Comparison of ENCODE assay signal across 20 cellular contexts in the genomic region with DNA sequence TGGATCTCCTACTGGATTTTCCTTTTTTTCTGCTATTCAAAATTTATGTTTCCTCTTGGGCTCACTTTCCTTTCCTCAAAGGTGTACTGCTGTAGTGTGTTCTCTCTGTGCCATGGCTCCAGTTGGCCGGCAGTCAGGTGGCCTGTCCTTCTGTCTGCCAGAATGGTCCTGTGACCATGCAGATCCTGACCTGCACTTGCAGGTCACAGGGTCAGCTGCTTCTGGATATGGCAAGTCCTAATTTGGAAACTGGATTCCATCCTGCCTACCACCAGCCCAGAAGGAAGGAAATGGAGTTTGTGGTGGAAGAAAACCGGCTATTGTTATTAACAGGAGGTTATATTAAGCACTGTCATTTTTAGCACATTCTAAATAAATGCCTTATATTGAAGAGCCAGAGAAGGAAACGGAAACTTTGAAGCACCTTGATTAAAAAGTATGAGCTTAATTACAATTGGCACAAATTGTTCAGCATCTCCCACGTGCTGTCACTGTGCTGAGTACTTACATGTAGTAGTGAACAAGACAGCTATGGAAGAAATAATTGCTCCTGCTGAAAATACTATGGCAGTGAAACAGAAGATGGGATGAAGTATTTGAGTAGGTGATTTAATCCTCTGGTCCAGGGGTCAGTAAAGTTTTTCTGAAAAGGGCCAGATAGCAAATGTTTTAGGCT.
DNase-seq lines count a peak whose midpoint lies in the region; ATAC-seq and TF ChIP-seq lines count a peak whose summit lies in the region.
"Had no signal": no experiment of that assay in that cellular context is flagged by ENCODE, and none has a peak within 500 bp of the region (broad histone marks: within the 10 kb centered on the region; RNA-seq: fewer than 3 reads in every experiment).

No MANE protein-coding gene starts in this region.

- no peak overlapping the region for H3K4me3 Mint-ChIP-seq in WTC11
- H3K4me3 Mint-ChIP-seq: activated CD8-positive, alpha-beta T cell treated with anti-CD3 and anti-CD28 coated beads, Interleukin-2, amount 10 ng/mL, durations not matched to agents 7 days and 5 days; B cell had no signal

- H3K27me3 ChIP-seq in BLaER1 treated with 17β-estradiol and CSF1 and Interleukin-3, amounts not matched to agents 10 nM and 100 nM = no peaks in the 10 kb centered on the region
- H3K27me3 ChIP-seq in cardiac muscle cell = no peaks in the 10 kb centered on the region

- H3K4me2 ChIP-seq in BLaER1 treated with 17β-estradiol and CSF1 and Interleukin-3, amounts not matched to agents 10 nM and 100 nM = peak overlapping the region; percentile 48 to 86 (median 67)
- H3K4me2 ChIP-seq: A549 had no signal

- no peaks in the 10 kb centered on the region for H3K27me3 Mint-ChIP-seq in WTC11 (ENCODE audit: low read depth)

- H3K9me3 ChIP-seq in BLaER1 treated with 17β-estradiol and CSF1 and Interleukin-3, amounts not matched to agents 10 nM and 100 nM (replicated peaks in 1 of 11) = peaks cover 0 to 11% (median 0%) of the 10 kb centered on the region in 11 experiments; a peak in 1 of 22 replicates
- H3K9me3 ChIP-seq in cardiac muscle cell (ENCODE audit: low read depth) = no peaks in the 10 kb centered on the region
- H3K9me3 ChIP-seq: A549, Caco-2 had no signal

- H3K36me3 ChIP-seq in BLaER1 treated with 17β-estradiol and CSF1 and Interleukin-3, amounts not matched to agents 10 nM and 100 nM = no peaks in the 10 kb centered on the region
- no peaks in the 10 kb centered on the region for H3K36me3 ChIP-seq in cardiac muscle cell

- H3K4me1 Mint-ChIP-seq in WTC11 = peaks cover 76% of the 10 kb centered on the region
- H3K4me1 Mint-ChIP-seq: B cell had no signal

- H3K9me3 Mint-ChIP-seq in WTC11 = no peaks in the 10 kb centered on the region

- POLR2A ChIA-PET in WTC11 (lab: Charles Lee) = interaction anchor here (1.0 kb wide), 1 partner anchor 114 kb away, joined by 3 read pairs; no protein-coding TSS in a partner anchor

- DNase-seq in WTC11 (ENCODE audit: low spot score) (no peak), cardiac muscle cell (ENCODE audit: low read depth in 1 of 2, low spot score in 1 of 2) (peak in 1 of 2 donors; percentile 60), mucosa of gallbladder (ENCODE audit: low spot score) (peak; percentile 19), DMS 273 treated with DMSO at 0.1 percent for 48 hours (lab: John Stamatoyannopoulos, UW) (no peak)
- DNase-seq: activated CD8-positive, alpha-beta T cell treated with anti-CD3 and anti-CD28 coated beads, Interleukin-2, amount 10 ng/mL, durations not matched to agents 7 days and 5 days; activated gamma-delta T cell treated with Interleukin-2 at 50 U/mL for 16 hours; Caco-2; H7; hippocampal formation; KBM-7; NCI-H2171; T1000 had no signal

- H3K36me3 Mint-ChIP-seq in WTC11 = no peaks in the 10 kb centered on the region

- peak overlapping the region; percentile 51 for H3K27ac Mint-ChIP-seq in WTC11
- H3K27ac Mint-ChIP-seq: activated CD8-positive, alpha-beta T cell treated with anti-CD3 and anti-CD28 coated beads, Interleukin-2, amount 10 ng/mL, durations not matched to agents 7 days and 5 days; B cell had no signal

- H4K20me1 ChIP-seq in BLaER1 treated with 17β-estradiol and CSF1 and Interleukin-3, amounts not matched to agents 10 nM and 100 nM = peaks cover 0 to 12% (median 0%) of the 10 kb centered on the region in 11 experiments; a peak in 5 of 22 replicates

- peaks cover 27 to 57% (median 40%) of the 10 kb centered on the region in 10 experiments for H3K4me1 ChIP-seq in BLaER1 treated with 17β-estradiol and CSF1 and Interleukin-3, amounts not matched to agents 10 nM and 100 nM
- H3K4me1 ChIP-seq in cardiac muscle cell (ENCODE audit: low read depth) = peaks cover 34% of the 10 kb centered on the region
- H3K4me1 ChIP-seq: A549, Caco-2 had no signal

- ATAC-seq in WTC11 (no peak), GM19452 (IDR thresholded peaks at IDR 0.05; ENCODE audit: unreplicated experiment) (no peak), GM19455 (IDR thresholded peaks at IDR 0.05; ENCODE audit: unreplicated experiment) (no peak), HG03135 (IDR thresholded peaks at IDR 0.05; ENCODE audit: unreplicated experiment) (no peak)
- ATAC-seq: A549; activated CD8-positive, alpha-beta T cell treated with anti-CD3 and anti-CD28 coated beads, Interleukin-2, amount 10 ng/mL, durations not matched to agents 7 days and 5 days had no signal

- H3K27ac ChIP-seq in BLaER1 treated with 17β-estradiol and CSF1 and Interleukin-3, amounts not matched to agents 10 nM and 100 nM = no peak overlapping the region; a peak in 1 of 22 replicates
- H3K27ac ChIP-seq in cardiac muscle cell = peak overlapping the region; percentile 90
- H3K27ac ChIP-seq: A549, coronary artery had no signal

- H3K4me3 ChIP-seq in BLaER1 treated with 17β-estradiol and CSF1 and Interleukin-3, amounts not matched to agents 10 nM and 100 nM = no peak overlapping the region
- no peak overlapping the region for H3K4me3 ChIP-seq in cardiac muscle cell
- H3K4me3 ChIP-seq: A549, coronary artery, lung had no signal

- CTCF ChIA-PET in WTC11 (lab: Charles Lee) = interaction anchor here (0.9 kb wide), 1 partner anchor 12 kb away, joined by 4 read pairs; no protein-coding TSS in a partner anchor

- TF ChIP-seq CTCF in WTC11 (IDR thresholded peaks at IDR 0.05) (no peak), cardiac muscle cell (IDR thresholded peaks at IDR 0.05; ENCODE audit: low read depth, low read length) (no peak)

- H3K9ac ChIP-seq in BLaER1 treated with 17β-estradiol and CSF1 and Interleukin-3, amounts not matched to agents 10 nM and 100 nM = 0 out of 22 replicates have a peak overlapping the region, but pooled peaks of 1 of the 11 experiments have one; percentile 24

TF ChIP-seq in WTC11, 78 proteins besides CTCF, POLR2A, EP300 and RAD21:
- TF ChIP-seq, protein P1, sequence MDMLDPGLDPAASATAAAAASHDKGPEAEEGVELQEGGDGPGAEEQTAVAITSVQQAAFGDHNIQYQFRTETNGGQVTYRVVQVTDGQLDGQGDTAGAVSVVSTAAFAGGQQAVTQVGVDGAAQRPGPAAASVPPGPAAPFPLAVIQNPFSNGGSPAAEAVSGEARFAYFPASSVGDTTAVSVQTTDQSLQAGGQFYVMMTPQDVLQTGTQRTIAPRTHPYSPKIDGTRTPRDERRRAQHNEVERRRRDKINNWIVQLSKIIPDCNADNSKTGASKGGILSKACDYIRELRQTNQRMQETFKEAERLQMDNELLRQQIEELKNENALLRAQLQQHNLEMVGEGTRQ (CRISPR knock-in tag; IDR thresholded peaks at IDR 0.05) = 0 out of 2 replicates have a peak, but pooled peaks have one; percentile 22
- no peak for TF ChIP-seq RELA (CRISPR knock-in tag; IDR thresholded peaks at IDR 0.05; ENCODE audit: borderline replicate concordance)
- TF ChIP-seq, protein P2, sequence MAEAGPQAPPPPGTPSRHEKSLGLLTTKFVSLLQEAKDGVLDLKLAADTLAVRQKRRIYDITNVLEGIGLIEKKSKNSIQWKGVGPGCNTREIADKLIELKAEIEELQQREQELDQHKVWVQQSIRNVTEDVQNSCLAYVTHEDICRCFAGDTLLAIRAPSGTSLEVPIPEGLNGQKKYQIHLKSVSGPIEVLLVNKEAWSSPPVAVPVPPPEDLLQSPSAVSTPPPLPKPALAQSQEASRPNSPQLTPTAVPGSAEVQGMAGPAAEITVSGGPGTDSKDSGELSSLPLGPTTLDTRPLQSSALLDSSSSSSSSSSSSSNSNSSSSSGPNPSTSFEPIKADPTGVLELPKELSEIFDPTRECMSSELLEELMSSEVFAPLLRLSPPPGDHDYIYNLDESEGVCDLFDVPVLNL (CRISPR knock-in tag; IDR thresholded peaks at IDR 0.05; ENCODE audit: borderline replicate concordance, low read depth) = no peak
